In the genomic region with DNA sequence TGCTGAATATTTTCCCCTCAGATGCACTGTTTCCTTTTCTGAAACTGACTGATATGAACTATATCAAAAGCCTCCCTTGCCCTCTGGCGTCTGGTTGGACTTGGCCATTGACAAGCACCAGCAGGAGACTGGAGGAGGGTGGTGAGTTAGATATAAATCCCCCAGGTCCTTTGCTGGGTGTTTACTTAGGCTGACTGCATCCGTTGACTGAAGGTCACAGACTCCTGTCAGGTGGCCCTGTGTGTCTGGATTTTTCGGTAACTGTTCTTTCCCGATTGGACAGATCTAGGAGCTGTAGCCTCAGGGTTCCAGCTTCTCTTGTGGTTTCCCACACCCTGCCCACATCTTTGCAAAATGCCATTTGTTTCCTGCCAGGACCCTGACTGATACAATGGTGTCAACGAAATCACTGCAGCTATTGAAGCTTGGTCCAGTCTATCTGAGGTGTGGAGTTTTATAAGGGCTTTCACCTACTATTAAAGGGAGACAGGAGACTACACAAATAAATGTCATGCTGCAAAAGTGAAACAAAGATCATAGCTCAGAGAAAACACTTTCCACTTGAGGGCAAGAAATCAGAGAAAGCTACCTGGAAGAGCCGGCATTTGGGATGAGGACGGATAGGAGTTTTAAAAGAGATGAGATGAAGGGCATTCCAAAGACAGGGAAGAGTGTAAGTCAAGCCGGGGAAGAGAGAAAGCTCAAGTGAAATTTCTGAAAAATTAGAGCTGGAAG, we compare ENCODE assay signal across 1 cellular context.
A peak's percentile ranks its signal among the peaks of the same experiment; 100 is the strongest.
TF ChIP-seq lines count a peak whose summit lies in the region.

No MANE protein-coding gene starts in this region.

TF ChIP-seq in HepG2, 621 proteins besides CTCF, POLR2A, EP300 and RAD21 (continued from another document):
- TF ChIP-seq ZNF142 (CRISPR knock-in tag; IDR thresholded peaks at IDR 0.05) (no peak), KDM3A (CRISPR knock-in tag; IDR thresholded peaks at IDR 0.05; ENCODE audit: low read depth) (0 out of 2 replicates have a peak, but pooled peaks have one; percentile 17), ESRRA (CRISPR knock-in tag; IDR thresholded peaks at IDR 0.05; ENCODE audit: low read depth) (no peak), POLR2G (IDR thresholded peaks at IDR 0.05; ENCODE audit: low read depth, low read length) (no peak), ZSCAN29 (CRISPR knock-in tag; conservative IDR thresholded peaks at IDR 0.05) (no peak), ZNF350 (CRISPR knock-in tag; IDR thresholded peaks at IDR 0.05; ENCODE audit: borderline replicate concordance, low read depth) (no peak), CEBPZ (IDR thresholded peaks at IDR 0.05; ENCODE audit: low read length) (no peak)
- TF ChIP-seq, protein P1, sequence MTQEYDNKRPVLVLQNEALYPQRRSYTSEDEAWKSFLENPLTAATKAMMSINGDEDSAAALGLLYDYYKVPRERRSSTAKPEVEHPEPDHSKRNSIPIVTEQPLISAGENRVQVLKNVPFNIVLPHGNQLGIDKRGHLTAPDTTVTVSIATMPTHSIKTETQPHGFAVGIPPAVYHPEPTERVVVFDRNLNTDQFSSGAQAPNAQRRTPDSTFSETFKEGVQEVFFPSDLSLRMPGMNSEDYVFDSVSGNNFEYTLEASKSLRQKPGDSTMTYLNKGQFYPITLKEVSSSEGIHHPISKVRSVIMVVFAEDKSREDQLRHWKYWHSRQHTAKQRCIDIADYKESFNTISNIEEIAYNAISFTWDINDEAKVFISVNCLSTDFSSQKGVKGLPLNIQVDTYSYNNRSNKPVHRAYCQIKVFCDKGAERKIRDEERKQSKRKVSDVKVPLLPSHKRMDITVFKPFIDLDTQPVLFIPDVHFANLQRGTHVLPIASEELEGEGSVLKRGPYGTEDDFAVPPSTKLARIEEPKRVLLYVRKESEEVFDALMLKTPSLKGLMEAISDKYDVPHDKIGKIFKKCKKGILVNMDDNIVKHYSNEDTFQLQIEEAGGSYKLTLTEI (CRISPR knock-in tag; conservative IDR thresholded peaks at IDR 0.05), result no peak
- TF ChIP-seq, protein P2, sequence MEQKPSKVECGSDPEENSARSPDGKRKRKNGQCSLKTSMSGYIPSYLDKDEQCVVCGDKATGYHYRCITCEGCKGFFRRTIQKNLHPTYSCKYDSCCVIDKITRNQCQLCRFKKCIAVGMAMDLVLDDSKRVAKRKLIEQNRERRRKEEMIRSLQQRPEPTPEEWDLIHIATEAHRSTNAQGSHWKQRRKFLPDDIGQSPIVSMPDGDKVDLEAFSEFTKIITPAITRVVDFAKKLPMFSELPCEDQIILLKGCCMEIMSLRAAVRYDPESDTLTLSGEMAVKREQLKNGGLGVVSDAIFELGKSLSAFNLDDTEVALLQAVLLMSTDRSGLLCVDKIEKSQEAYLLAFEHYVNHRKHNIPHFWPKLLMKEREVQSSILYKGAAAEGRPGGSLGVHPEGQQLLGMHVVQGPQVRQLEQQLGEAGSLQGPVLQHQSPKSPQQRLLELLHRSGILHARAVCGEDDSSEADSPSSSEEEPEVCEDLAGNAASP (CRISPR knock-in tag; IDR thresholded peaks at IDR 0.05; ENCODE audit: borderline replicate concordance), result peak; percentile 43; the same call in 1 of the 2 replicates
